Comparison of ENCODE assay signal across 9 cellular contexts in the genomic region with DNA sequence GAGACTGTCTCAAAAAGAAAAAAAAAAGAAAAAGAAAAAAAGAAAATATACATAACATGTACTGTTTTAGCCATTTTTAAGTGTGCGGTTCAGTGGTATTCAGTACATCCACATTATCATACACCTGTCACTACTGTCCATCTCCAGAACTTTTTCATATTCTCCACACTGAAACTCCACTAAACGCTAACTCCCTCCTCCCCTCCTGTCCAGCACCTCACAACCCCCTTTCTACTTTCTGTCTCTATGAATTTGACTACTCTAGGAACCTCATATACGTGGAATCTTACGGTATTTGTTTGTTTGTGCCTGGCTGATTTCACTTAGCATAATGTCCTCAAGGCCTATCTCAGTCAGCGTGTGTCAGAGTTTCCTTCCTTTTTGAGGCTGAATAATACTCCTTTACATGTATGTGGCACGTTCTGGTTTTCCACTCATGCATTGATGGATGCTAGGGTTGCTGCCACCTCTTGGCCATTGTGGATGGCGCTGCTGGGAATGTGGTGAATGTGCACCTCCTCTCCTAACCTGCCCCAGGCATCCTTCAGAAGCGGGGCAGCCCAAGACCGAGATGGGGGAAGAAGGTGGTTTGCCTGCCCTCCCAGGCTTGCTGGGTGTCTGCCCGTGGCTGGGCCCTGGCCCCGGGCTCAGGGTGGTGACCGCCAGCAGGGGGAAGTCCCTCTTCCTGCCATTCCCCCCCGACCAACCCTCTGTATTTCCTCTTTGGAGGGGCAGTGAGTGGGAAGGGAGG.
A peak's percentile ranks its signal among the peaks of the same experiment; 100 is the strongest.
DNase-seq lines count a peak whose midpoint lies in the region; ATAC-seq, FAIRE-seq and TF ChIP-seq lines count a peak whose summit lies in the region.
"Had no signal": no experiment of that assay in that cellular context is flagged by ENCODE, and none has a peak within 500 bp of the region (broad histone marks: within the 10 kb centered on the region; RNA-seq: fewer than 3 reads in every experiment).

No MANE protein-coding gene starts in this region.

- no peak for DNase-seq in GM12891 (ENCODE audit: insufficient read length, low spot score)
- DNase-seq in RWPE1 (ENCODE audit: low spot score): no peak
- DNase-seq in effector memory CD8-positive, alpha-beta T cell: no peak
- no peak for DNase-seq in retinal pigment epithelial cell (ENCODE audit: low read depth)
- no peak for DNase-seq in Peyer's patch
- DNase-seq in KG1 (lab: John Stamatoyannopoulos, UW): no peak
- no peak for DNase-seq in PC-9
- no peak for DNase-seq in EL
- DNase-seq: anterior cingulate cortex had no signal

- H3K4me3 ChIP-seq in retinal pigment epithelial cell (ENCODE audit: low read length): no peak overlapping the region
- no peak overlapping the region for H3K4me3 ChIP-seq in Peyer's patch
- H3K4me3 ChIP-seq in PC-9: no peak overlapping the region

- BruUV-seq in PC-9 (replicated peaks; lab: Mats Ljungman, UMichigan): no TSS peak

- peaks cover 20% of the 10 kb centered on the region for H4K20me1 ChIP-seq in PC-9 (ENCODE audit: insufficient read depth)

- TF ChIP-seq CTCF in RWPE1 (conservative IDR thresholded peaks at IDR 0.05; ENCODE audit: low read depth): no peak; the same call in 1 of the 2 replicates
- TF ChIP-seq CTCF in retinal pigment epithelial cell (conservative IDR thresholded peaks at IDR 0.05; ENCODE audit: low read depth, low read length): peak; percentile 45
- peak in 2 of 6 experiments; percentile 11 to 24 for TF ChIP-seq CTCF in Peyer's patch (IDR thresholded peaks at IDR 0.05)
- TF ChIP-seq CTCF in PC-9 (conservative IDR thresholded peaks at IDR 0.05): no peak; the same call in 1 of the 2 replicates

- H3K9me2 ChIP-seq in PC-9 (ENCODE audit: insufficient read depth): no peaks in the 10 kb centered on the region

- H3K4me1 ChIP-seq in Peyer's patch (peaks cover 0 to 25% (median 0%) of the 10 kb centered on the region in 4 donors), PC-9 (replicated peaks; ENCODE audit: insufficient read depth) (no peaks in the 10 kb centered on the region)

- H3K27ac Mint-ChIP-seq in effector memory CD8-positive, alpha-beta T cell: peak overlapping the region; percentile 95

- H3K79me2 ChIP-seq in PC-9 (ENCODE audit: low read depth): peaks cover 80% of the 10 kb centered on the region

- peak; percentile 76 for FAIRE-seq in GM12891 (lab: Jason Lieb, UNC)

- POLR2A ChIA-PET in RWPE1 (lab: Yijun Ruan, JAX; ENCODE audit: low non-redundant PET) (no interaction called here), PC-9 (lab: Charles Lee; ENCODE audit: unreplicated experiment) (no interaction called here)

- CTCF ChIA-PET in RWPE1 (lab: Yijun Ruan, JAX): interaction anchor here (0.6 kb wide), 1 partner anchor 14 kb away, joined by 3 read pairs; no protein-coding TSS in a partner anchor
- CTCF ChIA-PET in PC-9 (lab: Charles Lee): no interaction called here

- no peaks in the 10 kb centered on the region for H3K27me3 ChIP-seq in Peyer's patch
- H3K27me3 ChIP-seq in PC-9 (ENCODE audit: insufficient read depth, low read depth): no peaks in the 10 kb centered on the region

- no peaks in the 10 kb centered on the region for H3K27me3 Mint-ChIP-seq in effector memory CD8-positive, alpha-beta T cell

- H2AFZ ChIP-seq in PC-9: no peak overlapping the region

- H3K4me3 Mint-ChIP-seq in effector memory CD8-positive, alpha-beta T cell: peak overlapping the region in 1 of 2 donors; percentile 46

- H3K27ac ChIP-seq in RWPE1 (peak overlapping the region; percentile 56), Peyer's patch (no peak overlapping the region), PC-9 (no peak overlapping the region)

- no peak for ATAC-seq in effector memory CD8-positive, alpha-beta T cell (replicated peaks)

- no peaks in the 10 kb centered on the region for H3K36me3 ChIP-seq in Peyer's patch
- H3K36me3 ChIP-seq in PC-9 (ENCODE audit: low read depth): no peaks in the 10 kb centered on the region

- H3K9me3 ChIP-seq in Peyer's patch: no peaks in the 10 kb centered on the region
- no peaks in the 10 kb centered on the region for H3K9me3 ChIP-seq in PC-9 (ENCODE audit: insufficient read depth, low read depth)

- TF ChIP-seq POLR2A in GM12891 (IDR thresholded peaks at IDR 0.05; ENCODE audit: low read depth, low read length): no peak
- no peak for TF ChIP-seq POLR2A in Peyer's patch (IDR thresholded peaks at IDR 0.05)

- H3K36me3 Mint-ChIP-seq in effector memory CD8-positive, alpha-beta T cell (ENCODE audit: insufficient read depth): peaks cover 7% of the 10 kb centered on the region

- H3K4me2 ChIP-seq in PC-9: no peak overlapping the region

- H3K4me1 Mint-ChIP-seq in effector memory CD8-positive, alpha-beta T cell (ENCODE audit: low read depth in 2 of 2): peaks cover 64 to 71% of the 10 kb centered on the region in 2 donors

- no peaks in the 10 kb centered on the region for H3F3A ChIP-seq in PC-9 (ENCODE audit: insufficient read depth, low read depth)

- intact Hi-C loops in PC-9 (cut with micrococcal nuclease; ENCODE audit: unreplicated experiment): no loop called here

- H3K9me3 Mint-ChIP-seq in effector memory CD8-positive, alpha-beta T cell: no peaks in the 10 kb centered on the region

TF ChIP-seq in GM12891, 5 proteins besides CTCF, POLR2A, EP300 and RAD21:
- TF ChIP-seq POU2F2 (IDR thresholded peaks at IDR 0.05; ENCODE audit: low read depth, low read length): no peak
- no peak for TF ChIP-seq SPI1 (IDR thresholded peaks at IDR 0.05; ENCODE audit: low read depth, low read length)
